ENCODE assay signal across 2 cellular contexts in the genomic region with DNA sequence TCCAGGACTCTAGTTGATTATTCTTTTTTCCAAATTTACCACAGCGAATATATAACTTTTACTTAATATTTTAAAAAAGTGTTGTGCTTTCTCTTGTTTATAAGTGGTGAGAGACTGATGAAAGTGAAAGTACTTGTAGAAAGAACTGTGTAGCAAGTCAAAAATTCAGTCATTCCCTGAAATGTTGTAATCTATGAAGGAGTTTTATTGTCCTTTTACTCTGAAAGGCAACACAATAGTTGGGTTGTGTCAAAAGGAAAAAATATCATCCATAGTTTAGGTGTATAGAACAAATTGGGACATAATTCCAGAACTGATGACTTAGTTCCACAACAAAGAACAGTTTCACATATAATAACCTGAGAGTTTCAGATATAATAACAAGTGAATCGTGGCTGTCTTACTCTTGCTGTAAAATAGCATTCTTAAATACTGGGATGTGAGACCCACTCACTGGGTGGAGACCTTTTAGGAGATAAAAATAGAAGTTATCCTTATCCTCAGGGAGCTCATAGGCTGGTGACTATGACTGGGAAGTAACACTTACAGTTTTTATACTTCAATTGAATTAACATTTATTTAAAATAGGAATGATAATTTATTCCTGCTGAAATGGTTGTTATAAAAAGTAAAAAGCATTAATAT.
TF ChIP-seq lines count a peak whose summit lies in the region.

No MANE protein-coding gene starts in this region.

TF ChIP-seq in HCT116, 20 proteins besides CTCF, POLR2A, EP300 and RAD21 (continued from another document):
- no peak for TF ChIP-seq ZBTB33 (IDR thresholded peaks at IDR 0.05; ENCODE audit: extremely low read depth, insufficient replicate concordance, low read length)
- no peak for TF ChIP-seq EZH2 (IDR thresholded peaks at IDR 0.05)
- TF ChIP-seq SIN3A (IDR thresholded peaks at IDR 0.05; ENCODE audit: low read depth) = no peak
- no peak for TF ChIP-seq JUND (IDR thresholded peaks at IDR 0.05)
- TF ChIP-seq EZH2phosphoT487 (IDR thresholded peaks at IDR 0.05; ENCODE audit: borderline replicate concordance) = no peak
- no peak for TF ChIP-seq CBX3 (IDR thresholded peaks at IDR 0.05; ENCODE audit: low read depth)
- no peak for TF ChIP-seq ZNF274 (IDR thresholded peaks at IDR 0.05; ENCODE audit: low read depth, low read length)
- no peak for TF ChIP-seq ELF1 (IDR thresholded peaks at IDR 0.05; ENCODE audit: borderline replicate concordance, low read depth)
- no peak for TF ChIP-seq POLR2AphosphoS5 (IDR thresholded peaks at IDR 0.05; ENCODE audit: low read depth, low read length)
- no peak for TF ChIP-seq CEBPB (IDR thresholded peaks at IDR 0.05; ENCODE audit: low read depth)
- no peak for TF ChIP-seq EGR1 (IDR thresholded peaks at IDR 0.05; ENCODE audit: low read depth)
- no peak for TF ChIP-seq REST (IDR thresholded peaks at IDR 0.05; ENCODE audit: low read depth)
- TF ChIP-seq ATF3 (IDR thresholded peaks at IDR 0.05) = no peak
- TF ChIP-seq ZFX (IDR thresholded peaks at IDR 0.05) = no peak

TF ChIP-seq in HEK293T, 16 proteins besides CTCF, POLR2A, EP300 and RAD21 (continued from another document):
- TF ChIP-seq, protein P1, sequence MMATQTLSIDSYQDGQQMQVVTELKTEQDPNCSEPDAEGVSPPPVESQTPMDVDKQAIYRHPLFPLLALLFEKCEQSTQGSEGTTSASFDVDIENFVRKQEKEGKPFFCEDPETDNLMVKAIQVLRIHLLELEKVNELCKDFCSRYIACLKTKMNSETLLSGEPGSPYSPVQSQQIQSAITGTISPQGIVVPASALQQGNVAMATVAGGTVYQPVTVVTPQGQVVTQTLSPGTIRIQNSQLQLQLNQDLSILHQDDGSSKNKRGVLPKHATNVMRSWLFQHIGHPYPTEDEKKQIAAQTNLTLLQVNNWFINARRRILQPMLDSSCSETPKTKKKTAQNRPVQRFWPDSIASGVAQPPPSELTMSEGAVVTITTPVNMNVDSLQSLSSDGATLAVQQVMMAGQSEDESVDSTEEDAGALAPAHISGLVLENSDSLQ (IDR thresholded peaks at IDR 0.05) = no peak
- no peak for TF ChIP-seq SP1 (IDR thresholded peaks at IDR 0.05)
